In the genomic region with DNA sequence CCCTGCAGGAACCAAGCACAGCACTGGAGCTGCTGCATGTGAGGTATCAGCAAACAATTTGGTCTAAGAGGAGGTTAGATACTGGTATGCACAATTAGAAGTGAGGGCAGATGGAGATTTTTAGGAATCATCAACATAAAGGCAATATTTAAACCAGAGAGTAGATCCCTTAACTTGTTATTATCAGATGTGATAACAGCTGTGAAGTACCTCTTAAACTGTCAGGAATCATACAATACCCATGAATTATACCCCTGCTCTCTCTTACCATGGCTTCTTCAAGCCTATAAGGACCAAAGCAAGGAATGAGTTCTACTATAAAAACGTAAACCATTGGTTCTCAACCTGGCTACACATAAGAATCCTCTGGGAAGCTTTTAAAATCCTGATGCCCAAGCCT, we compare ENCODE assay signal across 19 cellular contexts.
"Had no signal": no experiment of that assay in that cellular context is flagged by ENCODE, and none has a peak within 500 bp of the region (broad histone marks: within the 10 kb centered on the region; RNA-seq: fewer than 3 reads in every experiment).

No MANE protein-coding gene starts in this region.

- H3K27ac ChIP-seq: spleen, upper lobe of right lung, VCaP had no signal

- H3K9me3 Mint-ChIP-seq: activated naive CD4-positive, alpha-beta T cell treated with anti-CD3 and anti-CD28 coated beads for 36 hours; activated T-helper 17 cell treated with anti-CD3 and anti-CD28 coated beads, Interleukin-2, amount 50 U/mL, for 72 hours; natural killer cell; T-cell had no signal

- ATAC-seq: activated T-helper 17 cell treated with anti-CD3 and anti-CD28 coated beads, Interleukin-2, amount 50 U/mL, for 72 hours; natural killer cell; right cardiac atrium; T-cell; upper lobe of right lung had no signal

- H3K27me3 ChIP-seq: upper lobe of right lung had no signal

- H3K27ac Mint-ChIP-seq: activated naive CD4-positive, alpha-beta T cell treated with anti-CD3 and anti-CD28 coated beads for 36 hours; activated T-helper 17 cell treated with anti-CD3 and anti-CD28 coated beads, Interleukin-2, amount 50 U/mL, for 72 hours; natural killer cell; progenitor cell of endocrine pancreas; T-cell had no signal

- H3K36me3 Mint-ChIP-seq: natural killer cell, T-cell had no signal

- H3K4me3 Mint-ChIP-seq: activated naive CD4-positive, alpha-beta T cell treated with anti-CD3 and anti-CD28 coated beads for 36 hours; activated T-helper 17 cell treated with anti-CD3 and anti-CD28 coated beads, Interleukin-2, amount 50 U/mL, for 72 hours; natural killer cell; T-cell had no signal

- H3K4me3 ChIP-seq: coronary artery, lung, spleen, upper lobe of right lung had no signal

- H3K9me3 ChIP-seq: spleen, upper lobe of right lung had no signal

- DNase-seq: activated CD4-positive, alpha-beta T cell treated with anti-CD3 and anti-CD28 coated beads for 48 hours; activated naive CD4-positive, alpha-beta T cell treated with anti-CD3 and anti-CD28 coated beads for 36 hours; caudate nucleus; effector CD4-positive, alpha-beta T cell; hypothalamus; natural killer cell; occipital lobe; right cardiac atrium; spleen; stimulated activated CD4-positive, alpha-beta T cell treated with anti-CD3 and anti-CD28 coated beads, Interleukin-2, amount 100 ng/mL, for 24 hours; stimulated activated naive CD4-positive, alpha-beta T cell; T-cell; T1000; upper lobe of right lung had no signal
